In the genomic region with DNA sequence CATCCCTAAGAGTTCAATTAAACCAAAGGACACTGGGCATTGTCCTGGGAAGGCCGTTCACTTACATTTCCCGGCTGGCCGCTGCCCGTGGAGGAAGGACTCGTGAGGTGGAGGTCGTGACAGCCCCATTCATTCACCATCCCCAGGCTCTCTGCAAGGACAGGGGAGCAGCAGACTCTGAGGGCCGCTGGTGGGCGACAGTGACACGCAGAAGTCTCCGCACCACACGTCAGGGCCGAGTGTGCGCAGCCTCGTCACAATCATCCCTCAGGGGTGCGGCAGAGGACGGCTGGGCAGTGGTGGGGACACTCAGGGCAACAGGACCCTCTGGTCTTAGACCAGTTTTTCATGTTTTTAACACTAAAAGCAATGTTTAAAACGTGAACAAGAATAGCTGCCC, we compare ENCODE assay signal across 22 cellular contexts. TPM values are rescaled to one million over a fixed set of nuclear protein-coding genes. Genes with fewer than 3 reads are reported as not detected.
A peak's percentile ranks its signal among the peaks of the same experiment; 100 is the strongest.
DNase-seq lines count a peak whose midpoint lies in the region; ATAC-seq and TF ChIP-seq lines count a peak whose summit lies in the region.
"Had no signal": no experiment of that assay in that cellular context is flagged by ENCODE, and none has a peak within 500 bp of the region (broad histone marks: within the 10 kb centered on the region; RNA-seq: fewer than 3 reads in every experiment).

No MANE protein-coding gene starts in this region.

- intact Hi-C loops in Right ventricle myocardium inferior (cut with DNase I) (no loop called here), left ventricle myocardium superior (cut with micrococcal nuclease) (no loop called here)

- H3K36me3 Mint-ChIP-seq in T-helper 17 cell (ENCODE audit: low read depth) (no peaks in the 10 kb centered on the region), HFFc6 (ENCODE audit: low read depth) (no peaks in the 10 kb centered on the region)
- peaks cover 44% of the 10 kb centered on the region for H3K36me3 Mint-ChIP-seq in effector memory CD8-positive, alpha-beta T cell (ENCODE audit: insufficient read depth)

- ATAC-seq in Right ventricle myocardium inferior (no peak), left ventricle myocardium superior (no peak), T-helper 17 cell (no peak), HG03139 (IDR thresholded peaks at IDR 0.05; ENCODE audit: unreplicated experiment) (no peak)
- no peak for ATAC-seq in effector memory CD8-positive, alpha-beta T cell (replicated peaks)

- H3K27ac Mint-ChIP-seq in T-helper 17 cell, result peak overlapping the region; percentile 71
- H3K27ac Mint-ChIP-seq in effector memory CD8-positive, alpha-beta T cell, result peak overlapping the region; percentile 44 to 46
- H3K27ac Mint-ChIP-seq in HFFc6, result no peak overlapping the region
- H3K27ac Mint-ChIP-seq: CD4-positive, alpha-beta memory T cell; CD4-positive, CD25-positive, alpha-beta regulatory T cell had no signal

- TF ChIP-seq CTCF in HFFc6 (IDR thresholded peaks at IDR 0.05), result no peak

- H3K9me3 Mint-ChIP-seq in effector memory CD8-positive, alpha-beta T cell, result no peaks in the 10 kb centered on the region
- no peaks in the 10 kb centered on the region for H3K9me3 Mint-ChIP-seq in HFFc6
- H3K9me3 Mint-ChIP-seq: CD14-positive monocyte; CD8-positive, alpha-beta memory T cell had no signal

- peaks cover 3% of the 10 kb centered on the region for H3K4me1 Mint-ChIP-seq in T-helper 17 cell
- no peaks in the 10 kb centered on the region for H3K4me1 Mint-ChIP-seq in effector memory CD8-positive, alpha-beta T cell (ENCODE audit: low read depth in 2 of 2)
- no peaks in the 10 kb centered on the region for H3K4me1 Mint-ChIP-seq in HFFc6 (ENCODE audit: low read depth)
- H3K4me1 Mint-ChIP-seq: CD14-positive monocyte; CD8-positive, alpha-beta memory T cell had no signal

- peaks cover 68% of the 10 kb centered on the region for H3K4me1 ChIP-seq in BLaER1

- no peaks in the 10 kb centered on the region; the same call in 1 of the 2 replicates for H4K20me1 ChIP-seq in BLaER1

- no peak overlapping the region for H3K4me3 ChIP-seq in BLaER1

- H3K27me3 Mint-ChIP-seq in T-helper 17 cell, result no peaks in the 10 kb centered on the region
- no peaks in the 10 kb centered on the region for H3K27me3 Mint-ChIP-seq in effector memory CD8-positive, alpha-beta T cell
- H3K27me3 Mint-ChIP-seq in HFFc6 (ENCODE audit: insufficient read depth), result no peaks in the 10 kb centered on the region; the same call in 1 of the 2 replicates
- H3K27me3 Mint-ChIP-seq: CD4-positive, alpha-beta memory T cell; CD4-positive, CD25-positive, alpha-beta regulatory T cell had no signal

- peaks cover 11% of the 10 kb centered on the region; the same call in 1 of the 2 replicates for H3K9me3 ChIP-seq in BLaER1
- no peaks in the 10 kb centered on the region for H3K9me3 ChIP-seq in T-helper 17 cell (ENCODE audit: control insufficient read depth, low read length, poor library complexity, severe bottlenecking)

- H3K4me2 ChIP-seq in BLaER1, result peak overlapping the region; percentile 58

- no peaks in the 10 kb centered on the region for H3K27me3 ChIP-seq in BLaER1

- H3K9ac ChIP-seq in BLaER1, result peak overlapping the region; percentile 51; the same call in 1 of the 2 replicates

- no peak overlapping the region for H3K4me3 Mint-ChIP-seq in T-helper 17 cell
- H3K4me3 Mint-ChIP-seq in effector memory CD8-positive, alpha-beta T cell, result no peak overlapping the region
- no peak overlapping the region for H3K4me3 Mint-ChIP-seq in HFFc6
- H3K4me3 Mint-ChIP-seq: CD14-positive monocyte; CD4-positive, alpha-beta memory T cell; CD4-positive, CD25-positive, alpha-beta regulatory T cell; CD8-positive, alpha-beta memory T cell had no signal

- H3K36me3 ChIP-seq in BLaER1, result peaks cover 87% of the 10 kb centered on the region

- no peak overlapping the region for H3K27ac ChIP-seq in BLaER1

- DNase-seq in Right ventricle myocardium inferior (ENCODE audit: missing footprints) (peak; percentile 48), left ventricle myocardium superior (no peak), T-helper 17 cell (no peak), HFFc6 (no peak), NCI-H82 (lab: John Stamatoyannopoulos, UW) (no peak)
- DNase-seq in effector memory CD8-positive, alpha-beta T cell, result no peak
- DNase-seq: 8988T; ACHN; C1 segment of cervical spinal cord; CD4-positive, alpha-beta memory T cell; CD4-positive, CD25-positive, alpha-beta regulatory T cell; CD8-positive, alpha-beta memory T cell; COR-L47; DMS 273 treated with DMSO at 0.1 percent for 48 hours; DMS153; DMS53; DMS79; GF-D8 had no signal

RNA-seq across cellular contexts. Expression of gene UNKL, which starts 21.7 kb away (rescaled TPM):
- total RNA-seq in Right ventricle myocardium inferior (11.3 TPM), left ventricle myocardium superior (16.4 TPM), T-helper 17 cell (10 to 100 TPM; 63.0 to 64.8 TPM)
- total RNA-seq in HFFc6 (2021; fragmentation: NEBNext Ultra II Directional; extraction: Animal tissue kit (Norgen Biotek cat#: 25700)), result 10 to 100 TPM; 15.0 to 22.6 (median 16.5) TPM

RNA-seq across cellular contexts. Expression of gene UQCC4, which starts 27.7 kb away (rescaled TPM):
- total RNA-seq in Right ventricle myocardium inferior, result 11.3 TPM
- 13.3 TPM for total RNA-seq in left ventricle myocardium superior
- total RNA-seq in T-helper 17 cell, result 1 to 10 TPM; 7.0 to 8.8 TPM
- total RNA-seq in HFFc6 (2021; fragmentation: NEBNext Ultra II Directional; extraction: Animal tissue kit (Norgen Biotek cat#: 25700)), result 10 to 100 TPM; 11.0 to 16.7 (median 13.3) TPM

RNA-seq across cellular contexts. Expression of gene PERCC1, which starts 38.1 kb away (rescaled TPM):
- total RNA-seq in Right ventricle myocardium inferior (0.35 TPM), left ventricle myocardium superior (0.27 TPM), T-helper 17 cell (not detected)
- total RNA-seq in HFFc6 (2021; fragmentation: NEBNext Ultra II Directional; extraction: Animal tissue kit (Norgen Biotek cat#: 25700)), result not detected
- total RNA-seq: A673; CD4-positive, CD25-positive, alpha-beta regulatory T cell had no signal

RNA-seq across cellular contexts. Expression of gene GNPTG, which starts 41.1 kb away (rescaled TPM):
- 35.0 TPM for total RNA-seq in Right ventricle myocardium inferior
- total RNA-seq in left ventricle myocardium superior, result 37.6 TPM
- total RNA-seq in T-helper 17 cell, result 10 to 100 TPM; 39.2 to 48.0 TPM
- total RNA-seq in HFFc6 (2021; fragmentation: NEBNext Ultra II Directional; extraction: Animal tissue kit (Norgen Biotek cat#: 25700)), result 10 to 100 TPM; 46.8 to 68.1 (median 52.6) TPM

RNA-seq across cellular contexts. Expression of gene TSR3, which starts 41.1 kb away (rescaled TPM):
- total RNA-seq in Right ventricle myocardium inferior (54.6 TPM), left ventricle myocardium superior (55.9 TPM), T-helper 17 cell (10 to 100 TPM; 24.4 to 27.7 TPM)
- total RNA-seq in HFFc6 (2021; fragmentation: NEBNext Ultra II Directional; extraction: Animal tissue kit (Norgen Biotek cat#: 25700)), result 10 to 100 TPM; 73.7 to 84.6 (median 78.1) TPM
